In the genomic region with DNA sequence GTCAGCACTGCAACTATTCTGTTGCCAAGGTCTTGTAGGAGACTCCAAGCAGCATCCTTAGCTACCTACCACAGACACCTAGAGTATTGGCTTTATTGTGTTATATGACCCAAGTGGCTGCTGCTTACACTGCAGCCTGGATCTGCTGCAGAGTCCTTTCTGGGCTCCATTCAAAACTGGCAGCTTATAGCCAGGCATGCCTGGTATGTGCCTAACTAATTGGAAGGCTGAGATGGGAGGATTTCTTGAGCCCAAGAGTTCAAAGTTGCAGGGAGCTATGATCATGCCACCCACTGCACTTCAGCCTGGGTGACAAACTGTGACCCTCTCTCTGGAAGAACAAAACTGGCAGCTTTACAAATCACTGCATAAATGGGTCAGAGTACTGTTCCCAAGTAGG, we compare ENCODE assay signal across 2 cellular contexts.
TF ChIP-seq lines count a peak whose summit lies in the region.

No MANE protein-coding gene starts in this region.

TF ChIP-seq in SK-N-SH treated with all-trans-retinoic acid at 6 μM for 48 hours, 23 proteins besides CTCF, POLR2A, EP300 and RAD21 (continued from another document):
- TF ChIP-seq, protein P1, sequence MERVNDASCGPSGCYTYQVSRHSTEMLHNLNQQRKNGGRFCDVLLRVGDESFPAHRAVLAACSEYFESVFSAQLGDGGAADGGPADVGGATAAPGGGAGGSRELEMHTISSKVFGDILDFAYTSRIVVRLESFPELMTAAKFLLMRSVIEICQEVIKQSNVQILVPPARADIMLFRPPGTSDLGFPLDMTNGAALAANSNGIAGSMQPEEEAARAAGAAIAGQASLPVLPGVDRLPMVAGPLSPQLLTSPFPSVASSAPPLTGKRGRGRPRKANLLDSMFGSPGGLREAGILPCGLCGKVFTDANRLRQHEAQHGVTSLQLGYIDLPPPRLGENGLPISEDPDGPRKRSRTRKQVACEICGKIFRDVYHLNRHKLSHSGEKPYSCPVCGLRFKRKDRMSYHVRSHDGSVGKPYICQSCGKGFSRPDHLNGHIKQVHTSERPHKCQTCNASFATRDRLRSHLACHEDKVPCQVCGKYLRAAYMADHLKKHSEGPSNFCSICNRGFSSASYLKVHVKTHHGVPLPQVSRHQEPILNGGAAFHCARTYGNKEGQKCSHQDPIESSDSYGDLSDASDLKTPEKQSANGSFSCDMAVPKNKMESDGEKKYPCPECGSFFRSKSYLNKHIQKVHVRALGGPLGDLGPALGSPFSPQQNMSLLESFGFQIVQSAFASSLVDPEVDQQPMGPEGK (CRISPR knock-in tag; IDR thresholded peaks at IDR 0.05; ENCODE audit: borderline replicate concordance) = no peak
- TF ChIP-seq, protein P2, sequence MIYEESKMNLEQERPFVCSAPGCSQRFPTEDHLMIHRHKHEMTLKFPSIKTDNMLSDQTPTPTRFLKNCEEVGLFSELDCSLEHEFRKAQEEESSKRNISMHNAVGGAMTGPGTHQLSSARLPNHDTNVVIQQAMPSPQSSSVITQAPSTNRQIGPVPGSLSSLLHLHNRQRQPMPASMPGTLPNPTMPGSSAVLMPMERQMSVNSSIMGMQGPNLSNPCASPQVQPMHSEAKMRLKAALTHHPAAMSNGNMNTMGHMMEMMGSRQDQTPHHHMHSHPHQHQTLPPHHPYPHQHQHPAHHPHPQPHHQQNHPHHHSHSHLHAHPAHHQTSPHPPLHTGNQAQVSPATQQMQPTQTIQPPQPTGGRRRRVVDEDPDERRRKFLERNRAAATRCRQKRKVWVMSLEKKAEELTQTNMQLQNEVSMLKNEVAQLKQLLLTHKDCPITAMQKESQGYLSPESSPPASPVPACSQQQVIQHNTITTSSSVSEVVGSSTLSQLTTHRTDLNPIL (CRISPR knock-in tag; IDR thresholded peaks at IDR 0.05; ENCODE audit: low read depth) = no peak

TF ChIP-seq in SK-N-SH, 30 proteins besides CTCF, POLR2A, EP300 and RAD21 (continued from another document):
- TF ChIP-seq, protein P3, sequence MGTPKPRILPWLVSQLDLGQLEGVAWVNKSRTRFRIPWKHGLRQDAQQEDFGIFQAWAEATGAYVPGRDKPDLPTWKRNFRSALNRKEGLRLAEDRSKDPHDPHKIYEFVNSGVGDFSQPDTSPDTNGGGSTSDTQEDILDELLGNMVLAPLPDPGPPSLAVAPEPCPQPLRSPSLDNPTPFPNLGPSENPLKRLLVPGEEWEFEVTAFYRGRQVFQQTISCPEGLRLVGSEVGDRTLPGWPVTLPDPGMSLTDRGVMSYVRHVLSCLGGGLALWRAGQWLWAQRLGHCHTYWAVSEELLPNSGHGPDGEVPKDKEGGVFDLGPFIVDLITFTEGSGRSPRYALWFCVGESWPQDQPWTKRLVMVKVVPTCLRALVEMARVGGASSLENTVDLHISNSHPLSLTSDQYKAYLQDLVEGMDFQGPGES (IDR thresholded peaks at IDR 0.05; ENCODE audit: low read depth, low read length) = no peak
- TF ChIP-seq GATA2 (CRISPR knock-in tag; IDR thresholded peaks at IDR 0.05) (no peak), FOXM1 (IDR thresholded peaks at IDR 0.05; ENCODE audit: low read depth) (no peak), NRF1 (IDR thresholded peaks at IDR 0.05; ENCODE audit: low read depth, low read length) (no peak), YY1 (IDR thresholded peaks at IDR 0.05; ENCODE audit: low read depth) (no peak)
- TF ChIP-seq, protein P4, sequence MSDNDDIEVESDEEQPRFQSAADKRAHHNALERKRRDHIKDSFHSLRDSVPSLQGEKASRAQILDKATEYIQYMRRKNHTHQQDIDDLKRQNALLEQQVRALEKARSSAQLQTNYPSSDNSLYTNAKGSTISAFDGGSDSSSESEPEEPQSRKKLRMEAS (IDR thresholded peaks at IDR 0.05; ENCODE audit: low read depth) = no peak
